1 cellular context compared by ENCODE assay signal in the genomic region with DNA sequence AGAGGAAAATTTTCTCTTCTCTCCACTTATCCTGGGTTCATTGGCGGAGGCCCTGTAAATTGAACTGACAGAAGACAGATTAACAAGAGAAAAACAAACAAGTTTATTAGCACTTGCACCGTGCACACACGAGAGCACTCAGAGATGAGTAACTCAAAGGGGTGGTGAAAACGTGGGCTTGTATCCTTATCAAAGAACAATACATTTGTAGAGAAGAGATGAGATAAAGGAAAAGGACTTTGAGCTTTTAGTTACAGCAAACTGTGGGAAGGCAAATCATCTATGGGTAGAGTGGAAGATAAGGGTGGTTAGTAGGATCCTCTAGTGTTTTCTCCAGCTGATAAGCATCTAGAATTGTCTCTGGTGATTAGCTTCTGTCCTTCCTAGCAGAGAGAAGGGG.
TF ChIP-seq lines count a peak whose summit lies in the region.

No MANE protein-coding gene starts in this region.

TF ChIP-seq in HepG2, 621 proteins besides CTCF, POLR2A, EP300 and RAD21 (continued from another document):
- TF ChIP-seq, protein P1, sequence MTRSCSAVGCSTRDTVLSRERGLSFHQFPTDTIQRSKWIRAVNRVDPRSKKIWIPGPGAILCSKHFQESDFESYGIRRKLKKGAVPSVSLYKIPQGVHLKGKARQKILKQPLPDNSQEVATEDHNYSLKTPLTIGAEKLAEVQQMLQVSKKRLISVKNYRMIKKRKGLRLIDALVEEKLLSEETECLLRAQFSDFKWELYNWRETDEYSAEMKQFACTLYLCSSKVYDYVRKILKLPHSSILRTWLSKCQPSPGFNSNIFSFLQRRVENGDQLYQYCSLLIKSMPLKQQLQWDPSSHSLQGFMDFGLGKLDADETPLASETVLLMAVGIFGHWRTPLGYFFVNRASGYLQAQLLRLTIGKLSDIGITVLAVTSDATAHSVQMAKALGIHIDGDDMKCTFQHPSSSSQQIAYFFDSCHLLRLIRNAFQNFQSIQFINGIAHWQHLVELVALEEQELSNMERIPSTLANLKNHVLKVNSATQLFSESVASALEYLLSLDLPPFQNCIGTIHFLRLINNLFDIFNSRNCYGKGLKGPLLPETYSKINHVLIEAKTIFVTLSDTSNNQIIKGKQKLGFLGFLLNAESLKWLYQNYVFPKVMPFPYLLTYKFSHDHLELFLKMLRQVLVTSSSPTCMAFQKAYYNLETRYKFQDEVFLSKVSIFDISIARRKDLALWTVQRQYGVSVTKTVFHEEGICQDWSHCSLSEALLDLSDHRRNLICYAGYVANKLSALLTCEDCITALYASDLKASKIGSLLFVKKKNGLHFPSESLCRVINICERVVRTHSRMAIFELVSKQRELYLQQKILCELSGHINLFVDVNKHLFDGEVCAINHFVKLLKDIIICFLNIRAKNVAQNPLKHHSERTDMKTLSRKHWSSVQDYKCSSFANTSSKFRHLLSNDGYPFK (CRISPR knock-in tag; IDR thresholded peaks at IDR 0.05; ENCODE audit: borderline replicate concordance): no peak
- TF ChIP-seq RFX5 (IDR thresholded peaks at IDR 0.05; ENCODE audit: low read depth, low read length) (no peak), FOXP1 (IDR thresholded peaks at IDR 0.05) (no peak), FOXP1 (CRISPR knock-in tag; IDR thresholded peaks at IDR 0.05) (peak; percentile 48; the same call in 1 of the 2 replicates), ZNF251 (CRISPR knock-in tag; IDR thresholded peaks at IDR 0.05) (no peak), DNMT1 (CRISPR knock-in tag; IDR thresholded peaks at IDR 0.05) (no peak), PHF5A (CRISPR knock-in tag; IDR thresholded peaks at IDR 0.05; ENCODE audit: low read depth, unreplicated experiment) (no peak), CEBPG (CRISPR knock-in tag; IDR thresholded peaks at IDR 0.05) (0 out of 2 replicates have a peak, but pooled peaks have one; percentile 3), GATAD2A (CRISPR knock-in tag; IDR thresholded peaks at IDR 0.05) (peak; percentile 19; the same call in 1 of the 2 replicates), NCOA2 (CRISPR knock-in tag; IDR thresholded peaks at IDR 0.05) (peak; percentile 36; the same call in 1 of the 2 replicates), ZNF446 (CRISPR knock-in tag; IDR thresholded peaks at IDR 0.05) (no peak), ISL2 (CRISPR knock-in tag; IDR thresholded peaks at IDR 0.05) (peak; percentile 73)
- TF ChIP-seq, protein P2, sequence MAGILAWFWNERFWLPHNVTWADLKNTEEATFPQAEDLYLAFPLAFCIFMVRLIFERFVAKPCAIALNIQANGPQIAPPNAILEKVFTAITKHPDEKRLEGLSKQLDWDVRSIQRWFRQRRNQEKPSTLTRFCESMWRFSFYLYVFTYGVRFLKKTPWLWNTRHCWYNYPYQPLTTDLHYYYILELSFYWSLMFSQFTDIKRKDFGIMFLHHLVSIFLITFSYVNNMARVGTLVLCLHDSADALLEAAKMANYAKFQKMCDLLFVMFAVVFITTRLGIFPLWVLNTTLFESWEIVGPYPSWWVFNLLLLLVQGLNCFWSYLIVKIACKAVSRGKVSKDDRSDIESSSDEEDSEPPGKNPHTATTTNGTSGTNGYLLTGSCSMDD (CRISPR knock-in tag; IDR thresholded peaks at IDR 0.05): no peak
TF ChIP-seq in HepG2: peak in this region for 33.
